Comparison of ENCODE assay signal across 1 cellular context in genomic region chr6:134238006-134238405, GRCh38.
A peak's percentile ranks its signal among the peaks of the same experiment; 100 is the strongest.
TF ChIP-seq lines count a peak whose summit lies in the region.

No MANE protein-coding gene starts in this region.

TF ChIP-seq in HepG2, 621 proteins besides CTCF, POLR2A, EP300 and RAD21 (continued from another document):
- TF ChIP-seq, protein P1, sequence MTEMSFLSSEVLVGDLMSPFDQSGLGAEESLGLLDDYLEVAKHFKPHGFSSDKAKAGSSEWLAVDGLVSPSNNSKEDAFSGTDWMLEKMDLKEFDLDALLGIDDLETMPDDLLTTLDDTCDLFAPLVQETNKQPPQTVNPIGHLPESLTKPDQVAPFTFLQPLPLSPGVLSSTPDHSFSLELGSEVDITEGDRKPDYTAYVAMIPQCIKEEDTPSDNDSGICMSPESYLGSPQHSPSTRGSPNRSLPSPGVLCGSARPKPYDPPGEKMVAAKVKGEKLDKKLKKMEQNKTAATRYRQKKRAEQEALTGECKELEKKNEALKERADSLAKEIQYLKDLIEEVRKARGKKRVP (CRISPR knock-in tag; IDR thresholded peaks at IDR 0.05): peak in 1 of 2 experiments; percentile 93; a peak in 2 of 4 replicates
- no peak for TF ChIP-seq ZNF337 (CRISPR knock-in tag; IDR thresholded peaks at IDR 0.05; ENCODE audit: borderline replicate concordance, low read depth)
- TF ChIP-seq GATA4 (IDR thresholded peaks at IDR 0.05; ENCODE audit: borderline replicate concordance, low read depth): no peak
- no peak for TF ChIP-seq ZNF34 (CRISPR knock-in tag; IDR thresholded peaks at IDR 0.05; ENCODE audit: borderline replicate concordance)
- TF ChIP-seq FOXC1 (CRISPR knock-in tag; IDR thresholded peaks at IDR 0.05; ENCODE audit: borderline replicate concordance): no peak
- 0 out of 2 replicates have a peak, but pooled peaks have one; percentile 26 for TF ChIP-seq ZNF629 (CRISPR knock-in tag; conservative IDR thresholded peaks at IDR 0.05)
- TF ChIP-seq, protein P2, sequence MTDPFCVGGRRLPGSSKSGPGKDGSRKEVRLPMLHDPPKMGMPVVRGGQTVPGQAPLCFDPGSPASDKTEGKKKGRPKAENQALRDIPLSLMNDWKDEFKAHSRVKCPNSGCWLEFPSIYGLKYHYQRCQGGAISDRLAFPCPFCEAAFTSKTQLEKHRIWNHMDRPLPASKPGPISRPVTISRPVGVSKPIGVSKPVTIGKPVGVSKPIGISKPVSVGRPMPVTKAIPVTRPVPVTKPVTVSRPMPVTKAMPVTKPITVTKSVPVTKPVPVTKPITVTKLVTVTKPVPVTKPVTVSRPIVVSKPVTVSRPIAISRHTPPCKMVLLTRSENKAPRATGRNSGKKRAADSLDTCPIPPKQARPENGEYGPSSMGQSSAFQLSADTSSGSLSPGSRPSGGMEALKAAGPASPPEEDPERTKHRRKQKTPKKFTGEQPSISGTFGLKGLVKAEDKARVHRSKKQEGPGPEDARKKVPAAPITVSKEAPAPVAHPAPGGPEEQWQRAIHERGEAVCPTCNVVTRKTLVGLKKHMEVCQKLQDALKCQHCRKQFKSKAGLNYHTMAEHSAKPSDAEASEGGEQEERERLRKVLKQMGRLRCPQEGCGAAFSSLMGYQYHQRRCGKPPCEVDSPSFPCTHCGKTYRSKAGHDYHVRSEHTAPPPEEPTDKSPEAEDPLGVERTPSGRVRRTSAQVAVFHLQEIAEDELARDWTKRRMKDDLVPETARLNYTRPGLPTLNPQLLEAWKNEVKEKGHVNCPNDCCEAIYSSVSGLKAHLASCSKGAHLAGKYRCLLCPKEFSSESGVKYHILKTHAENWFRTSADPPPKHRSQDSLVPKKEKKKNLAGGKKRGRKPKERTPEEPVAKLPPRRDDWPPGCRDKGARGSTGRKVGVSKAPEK (CRISPR knock-in tag; IDR thresholded peaks at IDR 0.05; ENCODE audit: borderline replicate concordance): no peak
- no peak for TF ChIP-seq ZNF3 (CRISPR knock-in tag; IDR thresholded peaks at IDR 0.05)
- TF ChIP-seq, protein P3, sequence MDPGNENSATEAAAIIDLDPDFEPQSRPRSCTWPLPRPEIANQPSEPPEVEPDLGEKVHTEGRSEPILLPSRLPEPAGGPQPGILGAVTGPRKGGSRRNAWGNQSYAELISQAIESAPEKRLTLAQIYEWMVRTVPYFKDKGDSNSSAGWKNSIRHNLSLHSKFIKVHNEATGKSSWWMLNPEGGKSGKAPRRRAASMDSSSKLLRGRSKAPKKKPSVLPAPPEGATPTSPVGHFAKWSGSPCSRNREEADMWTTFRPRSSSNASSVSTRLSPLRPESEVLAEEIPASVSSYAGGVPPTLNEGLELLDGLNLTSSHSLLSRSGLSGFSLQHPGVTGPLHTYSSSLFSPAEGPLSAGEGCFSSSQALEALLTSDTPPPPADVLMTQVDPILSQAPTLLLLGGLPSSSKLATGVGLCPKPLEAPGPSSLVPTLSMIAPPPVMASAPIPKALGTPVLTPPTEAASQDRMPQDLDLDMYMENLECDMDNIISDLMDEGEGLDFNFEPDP (CRISPR knock-in tag; conservative IDR thresholded peaks at IDR 0.05): no peak
- TF ChIP-seq GFI1 (CRISPR knock-in tag; IDR thresholded peaks at IDR 0.05; ENCODE audit: borderline replicate concordance): no peak
- TF ChIP-seq FOXA1 (IDR thresholded peaks at IDR 0.05): no peak
- peak; percentile 60 for TF ChIP-seq FOXA1 (CRISPR knock-in tag; IDR thresholded peaks at IDR 0.05)
- no peak for TF ChIP-seq NR1H2 (CRISPR knock-in tag; IDR thresholded peaks at IDR 0.05; ENCODE audit: borderline replicate concordance, low read depth)
- TF ChIP-seq ZNF788 (CRISPR knock-in tag; IDR thresholded peaks at IDR 0.05; ENCODE audit: borderline replicate concordance): no peak
- TF ChIP-seq GATAD2A (CRISPR knock-in tag; IDR thresholded peaks at IDR 0.05): peak; percentile 32; the same call in 1 of the 2 replicates
- TF ChIP-seq FOXA3 (CRISPR knock-in tag; IDR thresholded peaks at IDR 0.05): peak; percentile 81
- no peak for TF ChIP-seq ZNF550 (CRISPR knock-in tag; IDR thresholded peaks at IDR 0.05; ENCODE audit: borderline replicate concordance)
